Comparison of ENCODE assay signal across 31 cellular contexts in genomic region chr7:107321611-107322010, GRCh38.
"Had no signal": no experiment of that assay in that cellular context is flagged by ENCODE, and none has a peak within 500 bp of the region (broad histone marks: within the 10 kb centered on the region; RNA-seq: fewer than 3 reads in every experiment).

No MANE protein-coding gene starts in this region.

- H3K4me3 ChIP-seq: ascending aorta, body of pancreas, breast epithelium had no signal

- H3K9me3 ChIP-seq: ascending aorta, body of pancreas, breast epithelium had no signal

- H3K27me3 ChIP-seq: ascending aorta, body of pancreas, brain microvascular endothelial cell, breast epithelium had no signal

- DNase-seq: activated B cell treated with CpG ODN at 0.5 μM for 24 hours; activated CD4-positive, alpha-beta memory T cell treated with anti-CD3 and anti-CD28 coated beads for 36 hours; activated CD4-positive, alpha-beta T cell treated with anti-CD3 and anti-CD28 coated beads for 4 hours; activated CD4-positive, alpha-beta T cell treated with anti-CD3 and anti-CD28 coated beads, Interleukin-2, amount 10 ng/mL, durations not matched to agents 24 days and 14 days; activated CD4-positive, alpha-beta T cell treated with anti-CD3 and anti-CD28 coated beads, Interleukin-2, amount 50 U/mL, for 1 hour; activated CD4-positive, alpha-beta T cell treated with anti-CD3 and anti-CD28 coated beads, Interleukin-2, amount 50 U/mL, for 4 hours; activated CD4-positive, CD25-positive, alpha-beta regulatory T cell treated with anti-CD3 and anti-CD28 coated beads, Interleukin-2, amount 50 U/mL, for 72 hours; activated CD8-positive, alpha-beta memory T cell treated with anti-CD3 and anti-CD28 coated beads, Interleukin-2, amount 50 U/mL, for 4 hours; activated CD8-positive, alpha-beta T cell treated with anti-CD3 and anti-CD28 coated beads for 36 hours; activated effector memory CD4-positive, alpha-beta T cell treated with anti-CD3 and anti-CD28 coated beads, Interleukin-2, amount 50 U/mL, for 16 hours; activated gamma-delta T cell treated with Interleukin-2 at 50 U/mL for 16 hours; activated naive CD4-positive, alpha-beta T cell; activated naive CD4-positive, alpha-beta T cell treated with anti-CD3 and anti-CD28 coated beads for 36 hours; activated naive CD4-positive, alpha-beta T cell treated with anti-CD3 and anti-CD28 coated beads, Interleukin-2, amount 50 U/mL, for 16 hours; activated naive CD8-positive, alpha-beta T cell treated with anti-CD3 and anti-CD28 coated beads for 36 hours; activated T-cell treated with anti-CD3 and anti-CD28 coated beads for 4 hours; activated T-cell treated with anti-CD3 and anti-CD28 coated beads, Interleukin-2, amount 50 U/mL, for 1 hour; activated T-cell treated with anti-CD3 and anti-CD28 coated beads, Interleukin-2, amount 50 U/mL, for 4 hours; activated T-cell treated with anti-CD3 and anti-CD28 coated beads, Interleukin-2, amount 50 U/mL, for 72 hours; amygdala; anterior cingulate cortex; body of pancreas; brain microvascular endothelial cell; central memory CD4-positive, alpha-beta T cell; T-cell; T-helper 17 cell had no signal

- ATAC-seq: activated CD8-positive, alpha-beta T cell treated with anti-CD3 and anti-CD28 coated beads for 36 hours; activated naive CD4-positive, alpha-beta T cell treated with anti-CD3 and anti-CD28 coated beads, Interleukin-2, amount 50 U/mL, for 72 hours; activated T-cell treated with anti-CD3 and anti-CD28 coated beads, Interleukin-2, amount 50 U/mL, for 4 hours; activated T-cell treated with anti-CD3 and anti-CD28 coated beads, Interleukin-2, amount 50 U/mL, for 72 hours; activated T-helper 17 cell treated with anti-CD3 and anti-CD28 coated beads, Interleukin-2, amount 50 U/mL, for 72 hours; body of pancreas; T-cell; T-helper 17 cell had no signal

- H3K36me3 ChIP-seq: brain microvascular endothelial cell, breast epithelium had no signal

- H3K27ac ChIP-seq: ascending aorta, body of pancreas, brain microvascular endothelial cell, breast epithelium, VCaP had no signal

- H3K4me1 ChIP-seq: ascending aorta, body of pancreas, breast epithelium had no signal
